Comparison of ENCODE assay signal across 35 cellular contexts in the genomic region with DNA sequence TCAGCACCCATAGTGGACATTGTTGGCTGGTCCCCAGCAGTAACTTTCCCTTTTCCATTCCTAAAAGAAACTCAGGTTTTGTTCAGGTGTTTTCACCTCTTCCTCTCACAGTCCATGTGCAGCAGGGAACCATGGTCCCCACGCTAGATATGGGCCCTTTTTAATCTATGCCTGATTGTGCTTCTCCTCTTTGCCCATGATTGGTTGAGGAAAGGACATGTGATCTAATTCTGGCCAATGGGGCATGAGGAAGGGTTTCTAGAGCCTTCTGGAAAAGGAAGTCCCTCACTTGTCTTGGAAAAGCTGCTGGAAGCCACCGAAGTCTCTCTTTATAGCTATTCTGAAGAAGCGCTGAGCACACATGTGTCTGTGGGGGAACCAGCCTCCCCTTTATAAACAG.
"Had no signal": no experiment of that assay in that cellular context is flagged by ENCODE, and none has a peak within 500 bp of the region (broad histone marks: within the 10 kb centered on the region; RNA-seq: fewer than 3 reads in every experiment).

No MANE protein-coding gene starts in this region.

- H3K4me1 Mint-ChIP-seq: activated B cell treated with CpG ODN at 0.5 μM for 24 hours; activated T-helper 17 cell treated with anti-CD3 and anti-CD28 coated beads, Interleukin-2, amount 50 U/mL, for 72 hours; central memory CD8-positive, alpha-beta T cell; T-helper 17 cell had no signal

- H3K9me3 Mint-ChIP-seq: T-helper 2 cell treated with Interferon-gamma antibody and Interleukin-4, amounts not matched to agents 5 μg/mL and 100 μg/mL, for 36 hours had no signal

- H3K27me3 Mint-ChIP-seq: activated B cell treated with CpG ODN at 0.5 μM for 24 hours; activated naive CD8-positive, alpha-beta T cell had no signal

- H3K36me3 ChIP-seq: brain microvascular endothelial cell, esophagus muscularis mucosa, gastrocnemius medialis, heart left ventricle had no signal

- H3K4me1 ChIP-seq: esophagus muscularis mucosa, foreskin keratinocyte, gastrocnemius medialis, heart left ventricle had no signal

- ATAC-seq: activated CD4-positive, CD25-positive, alpha-beta regulatory T cell treated with anti-CD3 and anti-CD28 coated beads, Interleukin-2, amount 50 U/mL, for 24 hours; activated CD8-positive, alpha-beta T cell treated with anti-CD3 and anti-CD28 coated beads for 36 hours; activated T-cell treated with anti-CD3 and anti-CD28 coated beads, Interleukin-2, amount 50 U/mL, for 4 hours; activated T-helper 17 cell treated with anti-CD3 and anti-CD28 coated beads, Interleukin-2, amount 50 U/mL, for 72 hours; effector memory CD8-positive, alpha-beta T cell; foreskin keratinocyte; gastrocnemius medialis; heart left ventricle; T-helper 17 cell had no signal

- H3K27ac ChIP-seq: brain microvascular endothelial cell, esophagus muscularis mucosa, foreskin keratinocyte, gastrocnemius medialis, heart left ventricle, VCaP had no signal

- FAIRE-seq: astrocyte, bronchial epithelial cell, colon had no signal

- H3K4me3 ChIP-seq: esophagus muscularis mucosa, gastrocnemius medialis, heart left ventricle had no signal

- DNase-seq: activated B cell treated with CpG ODN at 0.5 μM for 24 hours; activated CD4-positive, alpha-beta T cell treated with anti-CD3 and anti-CD28 coated beads for 48 hours; activated CD4-positive, alpha-beta T cell treated with anti-CD3 and anti-CD28 coated beads, Interleukin-2, amount 50 U/mL, for 1 hour; activated CD4-positive, alpha-beta T cell treated with anti-CD3 and anti-CD28 coated beads, Interleukin-2, amount 50 U/mL, for 48 hours; activated CD8-positive, alpha-beta memory T cell treated with anti-CD3 and anti-CD28 coated beads for 24 hours; activated CD8-positive, alpha-beta T cell treated with anti-CD3 and anti-CD28 coated beads for 36 hours; activated effector memory CD4-positive, alpha-beta T cell treated with Interleukin-2 at 50 U/mL for 16 hours; activated gamma-delta T cell treated with Interleukin-2 at 50 U/mL for 16 hours; activated naive CD4-positive, alpha-beta T cell treated with anti-CD3 and anti-CD28 coated beads, Interleukin-2, amount 50 U/mL, for 16 hours; activated naive CD4-positive, alpha-beta T cell treated with Interleukin-2 at 50 U/mL for 16 hours; activated T-cell treated with anti-CD3 and anti-CD28 coated beads, Interleukin-2, amount 50 U/mL, for 4 hours; amniotic stem cell; anterior cingulate cortex; brain microvascular endothelial cell; cortex of kidney; dermis blood vessel endothelial cell; effector CD4-positive, alpha-beta T cell; effector memory CD8-positive, alpha-beta T cell; erythroblast; foreskin keratinocyte; gastrocnemius medialis; glutamatergic neuron; heart left ventricle; T-helper 17 cell; T1000 had no signal

- H3K9me3 ChIP-seq: esophagus muscularis mucosa, gastrocnemius medialis had no signal

- H3K4me3 Mint-ChIP-seq: activated B cell treated with CpG ODN at 0.5 μM for 24 hours; activated CD8-positive, alpha-beta T cell treated with anti-CD3 and anti-CD28 coated beads for 36 hours; activated naive CD8-positive, alpha-beta T cell; activated T-cell treated with anti-CD3 and anti-CD28 coated beads, Interleukin-2, amount 50 U/mL, for 4 hours; activated T-helper 17 cell treated with anti-CD3 and anti-CD28 coated beads, Interleukin-2, amount 50 U/mL, for 72 hours; central memory CD8-positive, alpha-beta T cell; effector memory CD8-positive, alpha-beta T cell; T-helper 17 cell; T-helper 2 cell treated with Interferon-gamma antibody and Interleukin-4, amounts not matched to agents 5 μg/mL and 100 μg/mL, for 36 hours had no signal

- H3K27ac Mint-ChIP-seq: activated B cell treated with CpG ODN at 0.5 μM for 24 hours; activated CD8-positive, alpha-beta T cell treated with anti-CD3 and anti-CD28 coated beads for 36 hours; activated naive CD8-positive, alpha-beta T cell; activated T-helper 17 cell treated with anti-CD3 and anti-CD28 coated beads, Interleukin-2, amount 50 U/mL, for 72 hours; effector memory CD8-positive, alpha-beta T cell; T-helper 17 cell; T-helper 2 cell treated with Interferon-gamma antibody and Interleukin-4, amounts not matched to agents 5 μg/mL and 100 μg/mL, for 36 hours had no signal

- H3K27me3 ChIP-seq: brain microvascular endothelial cell, foreskin keratinocyte, gastrocnemius medialis had no signal
